2 cellular contexts compared by ENCODE assay signal in genomic region chr17:76384987-76385891, GRCh38.
A peak's percentile ranks its signal among the peaks of the same experiment; 100 is the strongest.
TF ChIP-seq lines count a peak whose summit lies in the region.

No MANE protein-coding gene starts in this region.

TF ChIP-seq in HEK293, 187 proteins besides CTCF, POLR2A, EP300 and RAD21 (continued from another document and continues in another):
- TF ChIP-seq ZNF280C (tag by site-specific recombination; IDR thresholded peaks at IDR 0.05) = no peak
- no peak for TF ChIP-seq TSHZ1 (tag by site-specific recombination; IDR thresholded peaks at IDR 0.05; ENCODE audit: borderline replicate concordance)
- no peak for TF ChIP-seq ZNF621 (tag by site-specific recombination; IDR thresholded peaks at IDR 0.05)
- TF ChIP-seq ZNF777 (tag by site-specific recombination; IDR thresholded peaks at IDR 0.05; ENCODE audit: borderline replicate concordance) = peak; percentile 25; the same call in 1 of the 2 replicates
- TF ChIP-seq OVOL3 (tag by site-specific recombination; IDR thresholded peaks at IDR 0.05) = no peak
- no peak for TF ChIP-seq ZNF302 (tag by site-specific recombination; IDR thresholded peaks at IDR 0.05; ENCODE audit: low read depth)
- TF ChIP-seq ZNF585B (tag by site-specific recombination; IDR thresholded peaks at IDR 0.05) = no peak
- no peak for TF ChIP-seq ZNF248 (tag by site-specific recombination; IDR thresholded peaks at IDR 0.05)
- no peak for TF ChIP-seq ZNF792 (tag by site-specific recombination; IDR thresholded peaks at IDR 0.05)
- peak; percentile 97; the same call in 1 of the 2 replicates for TF ChIP-seq ZBTB10 (tag by site-specific recombination; IDR thresholded peaks at IDR 0.05)
- no peak for TF ChIP-seq ZBTB49 (tag by site-specific recombination; IDR thresholded peaks at IDR 0.05; ENCODE audit: low read depth)
- TF ChIP-seq ZEB2 (tag by site-specific recombination; IDR thresholded peaks at IDR 0.05) = no peak; the same call in none of the 2 replicates

TF ChIP-seq in HepG2, 621 proteins besides CTCF, POLR2A, EP300 and RAD21 (continued from another document and continues in another):
- TF ChIP-seq PRDM10 (CRISPR knock-in tag; IDR thresholded peaks at IDR 0.05; ENCODE audit: low read depth) (0 out of 2 replicates have a peak, but pooled peaks have one; percentile 3), HMG20B (CRISPR knock-in tag; conservative IDR thresholded peaks at IDR 0.05) (no peak), HIVEP1 (CRISPR knock-in tag; IDR thresholded peaks at IDR 0.05) (no peak), SP5 (CRISPR knock-in tag; IDR thresholded peaks at IDR 0.05; ENCODE audit: borderline replicate concordance, low read depth) (no peak), ZBTB3 (CRISPR knock-in tag; IDR thresholded peaks at IDR 0.05; ENCODE audit: borderline replicate concordance, low read depth) (no peak), SMAD9 (CRISPR knock-in tag; IDR thresholded peaks at IDR 0.05) (no peak), ZBTB34 (CRISPR knock-in tag; IDR thresholded peaks at IDR 0.05) (no peak), SNAPC5 (CRISPR knock-in tag; IDR thresholded peaks at IDR 0.05; ENCODE audit: borderline replicate concordance) (0 out of 2 replicates have a peak, but pooled peaks have one; percentile 26), ETV5 (CRISPR knock-in tag; IDR thresholded peaks at IDR 0.05; ENCODE audit: borderline replicate concordance) (peak; percentile 9; the same call in 1 of the 2 replicates), KLF6 (CRISPR knock-in tag; IDR thresholded peaks at IDR 0.05) (no peak), AFF4 (CRISPR knock-in tag; IDR thresholded peaks at IDR 0.05) (peak; percentile 44; the same call in 1 of the 2 replicates), ZBTB10 (CRISPR knock-in tag; IDR thresholded peaks at IDR 0.05; ENCODE audit: borderline replicate concordance) (peak; percentile 56), KMT2B (CRISPR knock-in tag; IDR thresholded peaks at IDR 0.05) (no peak; the same call in 1 of the 2 replicates), ZNF44 (CRISPR knock-in tag; IDR thresholded peaks at IDR 0.05) (no peak), USF2 (IDR thresholded peaks at IDR 0.05; ENCODE audit: low read depth, low read length) (no peak), USF2 (CRISPR knock-in tag; IDR thresholded peaks at IDR 0.05; ENCODE audit: borderline replicate concordance) (no peak), ZBTB7A (CRISPR knock-in tag; IDR thresholded peaks at IDR 0.05) (peak; percentile 1; the same call in 1 of the 2 replicates), ZNF75D (CRISPR knock-in tag; IDR thresholded peaks at IDR 0.05; ENCODE audit: borderline replicate concordance) (no peak), ZSCAN29 (CRISPR knock-in tag; conservative IDR thresholded peaks at IDR 0.05) (no peak), GTF3A (CRISPR knock-in tag; conservative IDR thresholded peaks at IDR 0.05) (no peak; the same call in 1 of the 2 replicates), HES4 (CRISPR knock-in tag; IDR thresholded peaks at IDR 0.05; ENCODE audit: borderline replicate concordance) (no peak), ZNF251 (CRISPR knock-in tag; IDR thresholded peaks at IDR 0.05) (0 out of 2 replicates have a peak, but pooled peaks have one; percentile 37), ZNF503 (CRISPR knock-in tag; IDR thresholded peaks at IDR 0.05) (no peak), ZFP1 (CRISPR knock-in tag; IDR thresholded peaks at IDR 0.05) (peak; percentile 16; the same call in 1 of the 2 replicates), ZNF576 (CRISPR knock-in tag; IDR thresholded peaks at IDR 0.05) (no peak), ZSCAN30 (CRISPR knock-in tag; IDR thresholded peaks at IDR 0.05) (no peak), AKAP8 (CRISPR knock-in tag; IDR thresholded peaks at IDR 0.05) (peak; percentile 91), ZNF766 (CRISPR knock-in tag; IDR thresholded peaks at IDR 0.05; ENCODE audit: borderline replicate concordance) (no peak), HNRNPK (IDR thresholded peaks at IDR 0.05; ENCODE audit: low read depth, low read length, poor library complexity, severe bottlenecking) (peak; percentile 72)
